ENCODE assay signal across 33 cellular contexts in genomic region chr11:42299780-42300179, GRCh38.
"Had no signal": no experiment of that assay in that cellular context is flagged by ENCODE, and none has a peak within 500 bp of the region (broad histone marks: within the 10 kb centered on the region; RNA-seq: fewer than 3 reads in every experiment).

No MANE protein-coding gene starts in this region.

- H3K4me3 ChIP-seq: adrenal gland, ascending aorta, body of pancreas, breast epithelium, cardiac muscle cell had no signal

- H3K9me3 ChIP-seq: adrenal gland, ascending aorta, body of pancreas had no signal

- H3K27me3 ChIP-seq: adrenal gland, ascending aorta, body of pancreas, brain microvascular endothelial cell, breast epithelium, cardiac muscle cell had no signal

- H3K36me3 ChIP-seq: adrenal gland, ascending aorta, brain microvascular endothelial cell, breast epithelium, cardiac muscle cell had no signal

- ATAC-seq: activated naive CD4-positive, alpha-beta T cell treated with anti-CD3 and anti-CD28 coated beads, Interleukin-2, amount 50 U/mL, for 72 hours; activated naive CD8-positive, alpha-beta T cell treated with anti-CD3 and anti-CD28 coated beads, Interleukin-2, amount 50 U/mL, for 24 hours; activated T-cell treated with anti-CD3 and anti-CD28 coated beads, Interleukin-2, amount 50 U/mL, for 4 hours; activated T-cell treated with anti-CD3 and anti-CD28 coated beads, Interleukin-2, amount 50 U/mL, for 72 hours; activated T-helper 17 cell treated with anti-CD3 and anti-CD28 coated beads, Interleukin-2, amount 50 U/mL, for 72 hours; body of pancreas had no signal

- H3K27ac ChIP-seq: adrenal gland, ascending aorta, body of pancreas, brain microvascular endothelial cell, breast epithelium, cardiac muscle cell had no signal

- H3K4me1 ChIP-seq: adrenal gland, ascending aorta, body of pancreas, breast epithelium had no signal

- FAIRE-seq: astrocyte, bronchial epithelial cell had no signal

- DNase-seq: activated effector memory CD4-positive, alpha-beta T cell treated with anti-CD3 and anti-CD28 coated beads, Interleukin-2, amount 50 U/mL, for 16 hours; activated effector memory CD4-positive, alpha-beta T cell treated with Interleukin-2 at 50 U/mL for 16 hours; activated gamma-delta T cell; activated gamma-delta T cell treated with Interleukin-2 at 50 U/mL for 16 hours; activated naive CD4-positive, alpha-beta T cell; activated naive CD4-positive, alpha-beta T cell treated with anti-CD3 and anti-CD28 coated beads for 36 hours; activated naive CD4-positive, alpha-beta T cell treated with anti-CD3 and anti-CD28 coated beads, Interleukin-2, amount 10 ng/mL, durations not matched to agents 7 days and 5 days; activated naive CD4-positive, alpha-beta T cell treated with anti-CD3 and anti-CD28 coated beads, Interleukin-2, amount 50 U/mL, for 16 hours; activated naive CD4-positive, alpha-beta T cell treated with Interleukin-2 at 50 U/mL for 16 hours; activated naive CD8-positive, alpha-beta T cell treated with anti-CD3 and anti-CD28 coated beads for 36 hours; activated naive CD8-positive, alpha-beta T cell treated with anti-CD3 and anti-CD28 coated beads, Interleukin-2, amount 10 ng/mL, durations not matched to agents 7 days and 5 days; activated naive CD8-positive, alpha-beta T cell treated with anti-CD3 and anti-CD28 coated beads, Interleukin-2, amount 50 U/mL, for 24 hours; activated T-cell treated with anti-CD3 and anti-CD28 coated beads, Interleukin-2, amount 50 U/mL, for 24 hours; activated T-cell treated with anti-CD3 and anti-CD28 coated beads, Interleukin-2, amount 50 U/mL, for 4 hours; activated T-cell treated with anti-CD3 and anti-CD28 coated beads, Interleukin-2, amount 50 U/mL, for 48 hours; activated T-cell treated with anti-CD3 and anti-CD28 coated beads, Interleukin-2, amount 50 U/mL, for 72 hours; adrenal gland; amniotic stem cell; amygdala; anterior cingulate cortex; aorta; body of pancreas; brain microvascular endothelial cell; caudate nucleus; central memory CD4-positive, alpha-beta T cell; cerebellar nuclear complex had no signal
